23 cellular contexts compared by ENCODE assay signal in genomic region chr10:122675278-122675677, GRCh38. TPM values are rescaled to one million over a fixed set of nuclear protein-coding genes. Genes with fewer than 3 reads are reported as not detected.
DNase-seq lines count a peak whose midpoint lies in the region; ATAC-seq and TF ChIP-seq lines count a peak whose summit lies in the region.
"Had no signal": no experiment of that assay in that cellular context is flagged by ENCODE, and none has a peak within 500 bp of the region (broad histone marks: within the 10 kb centered on the region; RNA-seq: fewer than 3 reads in every experiment).

No MANE protein-coding gene starts in this region.

- no peak for DNase-seq in Right ventricle myocardium superior
- no peak for DNase-seq in cardiac septum (ENCODE audit: low spot score)
- DNase-seq in coronary artery (ENCODE audit: low spot score): peak; percentile 9
- DNase-seq in right atrium auricular region (ENCODE audit: low spot score): no peak
- DNase-seq in activated CD4-positive, CD25-positive, alpha-beta regulatory T cell (lab: John Stamatoyannopoulos, UW): no peak
- DNase-seq: 8988T; ACHN; AML-193; BE2C; CD4-positive, alpha-beta T cell; CD8-positive, alpha-beta memory T cell; DMS 273 treated with DMSO at 0.1 percent for 48 hours; DMS79; EL; GDM1; GM23248; H9 had no signal

- ATAC-seq in Right ventricle myocardium superior (ENCODE audit: poor library complexity) (peak; percentile 41), HG03439 (IDR thresholded peaks at IDR 0.05; ENCODE audit: unreplicated experiment) (no peak)
- ATAC-seq: A549, GM12878 had no signal

- H3K4me3 ChIP-seq in coronary artery (no peak overlapping the region), right atrium auricular region (no peak overlapping the region), skeletal muscle tissue (ENCODE audit: low read length in 3 of 3) (no peak overlapping the region)
- H3K4me3 ChIP-seq: A549; BLaER1 treated with 17β-estradiol and CSF1 and Interleukin-3, amounts not matched to agents 10 nM and 100 nM; GM12878; GM23248 had no signal

- no peaks in the 10 kb centered on the region for H3K9me3 ChIP-seq in right atrium auricular region
- no peaks in the 10 kb centered on the region for H3K9me3 ChIP-seq in skeletal muscle tissue (ENCODE audit: control insufficient read depth in 3 of 3, low read length in 3 of 3)
- H3K9me3 ChIP-seq: A549; BE2C; BLaER1 treated with 17β-estradiol and CSF1 and Interleukin-3, amounts not matched to agents 10 nM and 100 nM had no signal

- no peak overlapping the region for H3K9ac ChIP-seq in skeletal muscle tissue (ENCODE audit: low read depth in 1 of 3, low read length in 3 of 3)
- H3K9ac ChIP-seq: BLaER1 treated with 17β-estradiol and CSF1 and Interleukin-3, amounts not matched to agents 10 nM and 100 nM; GM23248 had no signal

- H3K27ac ChIP-seq in coronary artery: no peak overlapping the region
- H3K27ac ChIP-seq in right atrium auricular region: peak overlapping the region; percentile 8 to 45
- H3K27ac ChIP-seq in skeletal muscle tissue (ENCODE audit: low read depth, low read length): peak overlapping the region; percentile 36
- H3K27ac ChIP-seq: A549; BLaER1 treated with 17β-estradiol and CSF1 and Interleukin-3, amounts not matched to agents 10 nM and 100 nM; GM23248 had no signal

- H3K27me3 ChIP-seq in right atrium auricular region (no peaks in the 10 kb centered on the region), skeletal muscle tissue (ENCODE audit: control insufficient read depth in 3 of 3, insufficient read depth in 3 of 3, low read length in 3 of 3) (peaks cover 7 to 22% (median 17%) of the 10 kb centered on the region in 3 donors)
- H3K27me3 ChIP-seq: BLaER1 treated with 17β-estradiol and CSF1 and Interleukin-3, amounts not matched to agents 10 nM and 100 nM had no signal

- H3K36me3 ChIP-seq in right atrium auricular region (no peaks in the 10 kb centered on the region), skeletal muscle tissue (ENCODE audit: control insufficient read depth in 3 of 3, insufficient read depth in 3 of 3, low read length in 3 of 3) (no peaks in the 10 kb centered on the region)
- H3K36me3 ChIP-seq: BE2C; BLaER1 treated with 17β-estradiol and CSF1 and Interleukin-3, amounts not matched to agents 10 nM and 100 nM had no signal

- no peak for TF ChIP-seq CTCF in coronary artery (IDR thresholded peaks at IDR 0.05)
- no peak for TF ChIP-seq CTCF in right atrium auricular region (IDR thresholded peaks at IDR 0.05)

- H3K4me1 ChIP-seq in right atrium auricular region (no peaks in the 10 kb centered on the region), skeletal muscle tissue (ENCODE audit: control insufficient read depth in 3 of 3, insufficient read depth in 3 of 3, low read length in 3 of 3) (no peaks in the 10 kb centered on the region)
- H3K4me1 ChIP-seq: A549, BE2C had no signal

- intact Hi-C loops in Right ventricle myocardium superior (cut with DNase I): no loop called here
- intact Hi-C loops in cardiac septum (cut with DNase I): no loop called here

RNA-seq across cellular contexts. Expression of gene C10orf120, which starts 24.4 kb away (rescaled TPM):
- total RNA-seq in Right ventricle myocardium superior (not detected), cardiac septum (not detected), right atrium auricular region (not detected), skeletal muscle tissue (not detected)
- total RNA-seq: CD4-positive, alpha-beta T cell; CD8-positive, alpha-beta memory T cell; GM12878; GM23248; H4; H9 had no signal

Comparison
In these comparisons a context has a peak if more than half of its experiments do, and no peak if none do; other contexts are left out.
1. H3K27ac ChIP-seq: peak in right atrium auricular region (2 of 2) and skeletal muscle tissue (single experiment); none in coronary artery (0 of 2).